1 cellular context compared by ENCODE assay signal in genomic region chr7:43873300-43873699, GRCh38.
TF ChIP-seq lines count a peak whose summit lies in the region.

No MANE protein-coding gene starts in this region.

TF ChIP-seq in K562, 482 proteins besides CTCF, POLR2A, EP300 and RAD21 (continued from another document and continues in another):
- peak; percentile 88 for TF ChIP-seq ZNF592 (IDR thresholded peaks at IDR 0.05)
- TF ChIP-seq NFE2 (IDR thresholded peaks at IDR 0.05; ENCODE audit: low read depth): no peak
- no peak for TF ChIP-seq FUS (optimal IDR thresholded peaks at IDR 0.05; ENCODE audit: low read depth, low read length)
- TF ChIP-seq RBBP5 (IDR thresholded peaks at IDR 0.05; ENCODE audit: borderline replicate concordance, insufficient read depth, low read length, poor library complexity, severe bottlenecking): no peak
- no peak for TF ChIP-seq E2F1 (CRISPR knock-in tag; IDR thresholded peaks at IDR 0.05)
- TF ChIP-seq HDGF (IDR thresholded peaks at IDR 0.05): no peak
- TF ChIP-seq ZNF507 (tag; conservative IDR thresholded peaks at IDR 0.05): no peak
- peak; percentile 72 for TF ChIP-seq PRDM10 (IDR thresholded peaks at IDR 0.05; ENCODE audit: partially characterized antibody)
- TF ChIP-seq TCF7L2 (IDR thresholded peaks at IDR 0.05; ENCODE audit: low read depth, low read length): no peak
- TF ChIP-seq DACH1 (IDR thresholded peaks at IDR 0.05; ENCODE audit: partially characterized antibody): no peak
- TF ChIP-seq MLX (CRISPR knock-in tag; conservative IDR thresholded peaks at IDR 0.05): no peak
- no peak for TF ChIP-seq BRD4 (IDR thresholded peaks at IDR 0.05)
- TF ChIP-seq HNRNPLL (IDR thresholded peaks at IDR 0.05; ENCODE audit: low read depth, low read length, poor library complexity, severe bottlenecking): no peak
- TF ChIP-seq LEF1 (IDR thresholded peaks at IDR 0.05): no peak
- TF ChIP-seq GATAD2A (IDR thresholded peaks at IDR 0.05): no peak
- no peak for TF ChIP-seq HMG20A (CRISPR knock-in tag; conservative IDR thresholded peaks at IDR 0.05)
- no peak for TF ChIP-seq ZNF3 (CRISPR knock-in tag; IDR thresholded peaks at IDR 0.05)
- no peak for TF ChIP-seq FOXP1 (CRISPR knock-in tag; IDR thresholded peaks at IDR 0.05)
- TF ChIP-seq CTCFL (IDR thresholded peaks at IDR 0.05; ENCODE audit: borderline replicate concordance, insufficient read depth, low read depth, low read length, poor library complexity, severe bottlenecking): no peak
- TF ChIP-seq U2AF2 (optimal IDR thresholded peaks at IDR 0.05; ENCODE audit: low read depth, low read length): no peak
- peak; percentile 69 for TF ChIP-seq PKNOX1 (IDR thresholded peaks at IDR 0.05)
- no peak for TF ChIP-seq NCOA2 (IDR thresholded peaks at IDR 0.05; ENCODE audit: partially characterized antibody in 2 of 2)
- no peak for TF ChIP-seq SUPT5H (IDR thresholded peaks at IDR 0.05)
- no peak for TF ChIP-seq NR2F6 (CRISPR knock-in tag; IDR thresholded peaks at IDR 0.05)
- TF ChIP-seq NFRKB (IDR thresholded peaks at IDR 0.05; ENCODE audit: low read depth): peak; percentile 55
- TF ChIP-seq ZEB2 (IDR thresholded peaks at IDR 0.05): no peak
- TF ChIP-seq CTBP1 (IDR thresholded peaks at IDR 0.05; ENCODE audit: borderline replicate concordance): peak; percentile 34; the same call in 1 of the 2 replicates
- TF ChIP-seq COPS2 (conservative IDR thresholded peaks at IDR 0.05): no peak
- TF ChIP-seq HNRNPK (IDR thresholded peaks at IDR 0.05; ENCODE audit: low read depth, low read length, poor library complexity, severe bottlenecking): no peak
- no peak for TF ChIP-seq NCOA4 (IDR thresholded peaks at IDR 0.05; ENCODE audit: partially characterized antibody)
- no peak for TF ChIP-seq RAD51 (IDR thresholded peaks at IDR 0.05; ENCODE audit: borderline replicate concordance, low read depth)
- TF ChIP-seq PBX2 (CRISPR knock-in tag; IDR thresholded peaks at IDR 0.05; ENCODE audit: low read depth): no peak
- peak; percentile 35; the same call in 1 of the 2 replicates for TF ChIP-seq PBX2 (tag; conservative IDR thresholded peaks at IDR 0.05; ENCODE audit: low read depth)
- no peak for TF ChIP-seq USF2 (CRISPR knock-in tag; IDR thresholded peaks at IDR 0.05)
- TF ChIP-seq RBM22 (IDR thresholded peaks at IDR 0.05; ENCODE audit: low read depth, low read length, poor library complexity, severe bottlenecking): no peak
- no peak for TF ChIP-seq MYBL2 (IDR thresholded peaks at IDR 0.05; ENCODE audit: low read depth)
- no peak for TF ChIP-seq MYBL2 (CRISPR knock-in tag; IDR thresholded peaks at IDR 0.05; ENCODE audit: borderline replicate concordance)
- no peak for TF ChIP-seq TGIF2 (CRISPR knock-in tag; IDR thresholded peaks at IDR 0.05)
- TF ChIP-seq TFAP4 (CRISPR knock-in tag; IDR thresholded peaks at IDR 0.05; ENCODE audit: borderline replicate concordance): no peak
- peak; percentile 76 for TF ChIP-seq MEIS2 (IDR thresholded peaks at IDR 0.05; ENCODE audit: partially characterized antibody)
- no peak for TF ChIP-seq GATAD2B (IDR thresholded peaks at IDR 0.05; ENCODE audit: borderline replicate concordance)
- no peak for TF ChIP-seq NKRF (IDR thresholded peaks at IDR 0.05; ENCODE audit: borderline replicate concordance)
- no peak for TF ChIP-seq GABPA (tag; conservative IDR thresholded peaks at IDR 0.05; ENCODE audit: low read depth)
- TF ChIP-seq ZNF76 (CRISPR knock-in tag; IDR thresholded peaks at IDR 0.05; ENCODE audit: borderline replicate concordance): no peak
- no peak for TF ChIP-seq CAMTA2 (CRISPR knock-in tag; conservative IDR thresholded peaks at IDR 0.05)
